In the genomic region with DNA sequence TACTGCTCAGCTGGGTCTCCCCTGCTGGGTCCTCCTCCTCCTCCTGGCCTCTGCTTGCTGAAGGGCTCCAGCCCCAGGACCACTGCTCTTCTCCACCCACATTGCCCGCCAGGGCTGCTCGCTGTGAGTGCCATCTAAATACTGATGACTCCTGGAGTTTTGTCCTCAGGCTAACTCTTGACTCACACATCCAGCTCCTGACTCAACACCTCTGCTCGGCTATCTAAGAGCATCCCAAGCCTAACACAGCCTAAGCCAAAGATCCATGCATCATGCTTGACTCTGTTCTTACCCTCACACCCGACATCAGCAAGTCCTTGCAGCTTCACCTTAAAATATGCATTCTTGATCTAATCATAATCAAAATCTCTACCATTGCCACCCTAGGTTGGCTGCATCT, we compare ENCODE assay signal across 1 cellular context.
TF ChIP-seq lines count a peak whose summit lies in the region.

No MANE protein-coding gene starts in this region.

TF ChIP-seq in H1, 55 proteins besides CTCF, POLR2A, EP300 and RAD21:
- TF ChIP-seq SAP30 (IDR thresholded peaks at IDR 0.05; ENCODE audit: insufficient read depth, insufficient replicate concordance, low read length) (no peak), GABPA (IDR thresholded peaks at IDR 0.05; ENCODE audit: borderline replicate concordance, insufficient read depth, low read length) (no peak), GTF2F1 (IDR thresholded peaks at IDR 0.05; ENCODE audit: borderline replicate concordance, low read depth, low read length) (no peak), RFX5 (IDR thresholded peaks at IDR 0.05; ENCODE audit: borderline replicate concordance, low read depth, low read length) (no peak), KDM5A (IDR thresholded peaks at IDR 0.05; ENCODE audit: low read length) (no peak)
- TF ChIP-seq, protein P1, sequence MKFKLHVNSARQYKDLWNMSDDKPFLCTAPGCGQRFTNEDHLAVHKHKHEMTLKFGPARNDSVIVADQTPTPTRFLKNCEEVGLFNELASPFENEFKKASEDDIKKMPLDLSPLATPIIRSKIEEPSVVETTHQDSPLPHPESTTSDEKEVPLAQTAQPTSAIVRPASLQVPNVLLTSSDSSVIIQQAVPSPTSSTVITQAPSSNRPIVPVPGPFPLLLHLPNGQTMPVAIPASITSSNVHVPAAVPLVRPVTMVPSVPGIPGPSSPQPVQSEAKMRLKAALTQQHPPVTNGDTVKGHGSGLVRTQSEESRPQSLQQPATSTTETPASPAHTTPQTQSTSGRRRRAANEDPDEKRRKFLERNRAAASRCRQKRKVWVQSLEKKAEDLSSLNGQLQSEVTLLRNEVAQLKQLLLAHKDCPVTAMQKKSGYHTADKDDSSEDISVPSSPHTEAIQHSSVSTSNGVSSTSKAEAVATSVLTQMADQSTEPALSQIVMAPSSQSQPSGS (IDR thresholded peaks at IDR 0.05; ENCODE audit: low read length) = no peak
